In the genomic region with DNA sequence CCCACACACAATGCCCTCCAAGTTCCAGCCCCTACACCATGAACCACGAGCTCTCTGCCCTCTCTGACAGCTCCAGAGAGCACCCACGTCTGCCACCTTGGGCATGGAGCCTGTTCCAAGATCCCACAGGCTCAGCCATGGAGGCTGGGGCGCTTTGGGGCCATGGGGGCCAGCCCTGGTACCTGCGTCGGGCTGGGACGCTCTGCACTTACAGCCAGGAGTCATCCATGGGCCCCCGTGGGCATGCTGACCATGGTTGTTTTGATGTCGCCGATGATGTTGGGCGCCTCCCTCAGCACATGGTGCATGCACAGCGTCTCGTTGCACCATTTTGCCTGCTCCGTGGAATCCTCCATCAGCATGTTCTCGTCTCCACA, we compare ENCODE assay signal across 19 cellular contexts. TPM values are rescaled to one million over a fixed set of nuclear protein-coding genes. Genes with fewer than 3 reads are reported as not detected.
DNase-seq lines count a peak whose midpoint lies in the region; ATAC-seq and TF ChIP-seq lines count a peak whose summit lies in the region.
"Had no signal": no experiment of that assay in that cellular context is flagged by ENCODE, and none has a peak within 500 bp of the region (broad histone marks: within the 10 kb centered on the region; RNA-seq: fewer than 3 reads in every experiment).

No MANE protein-coding gene starts in this region.

- H3K27ac Mint-ChIP-seq in H9 (no peak overlapping the region), immature natural killer cell (no peak overlapping the region)
- H3K27ac Mint-ChIP-seq: B cell; CD4-positive, CD25-positive, alpha-beta regulatory T cell; CD8-positive, alpha-beta T cell; HFFc6 had no signal

- WGBS in H9 (ENCODE audit: extremely low coverage, insufficient read length, low lambda C conversion rate) = no CpG with 5 or more reads among the region's 14 CpGs
- no CpG with 5 or more reads among the region's 14 CpGs for WGBS in neuronal stem cell (ENCODE audit: extremely low coverage in 2 of 2, insufficient read length in 2 of 2, insufficient replicate concordance in 1 of 2), 2 donors

- H4K20me1 ChIP-seq in H9 (ENCODE audit: control insufficient read depth, insufficient read depth, insufficient read length) = no peaks in the 10 kb centered on the region
- H4K20me1 ChIP-seq: BLaER1 had no signal

- no peak overlapping the region for H3K4me2 ChIP-seq in H9 (ENCODE audit: insufficient read depth, insufficient read length, low read length)
- no peak overlapping the region for H3K4me2 ChIP-seq in neuronal stem cell (ENCODE audit: insufficient read depth, low read length, poor library complexity, severe bottlenecking)
- H3K4me2 ChIP-seq: BLaER1 had no signal

- H3T11ph ChIP-seq in H9 (ENCODE audit: low read length) = no peak overlapping the region

- H3K14ac ChIP-seq in H9 (ENCODE audit: insufficient read depth, low read length) (no peak overlapping the region), neuronal stem cell (ENCODE audit: low read length) (no peak overlapping the region)

- no peak for ATAC-seq in left lobe of liver
- ATAC-seq: CD8-positive, alpha-beta T cell had no signal

- H3K23me2 ChIP-seq in H9 (ENCODE audit: insufficient read length, low read depth, low read length, poor library complexity, severe bottlenecking) = no peaks in the 10 kb centered on the region

- no peak overlapping the region for H3K56ac ChIP-seq in H9 (ENCODE audit: insufficient read length, low read depth, low read length)

- no peak overlapping the region for H2BK120ac ChIP-seq in H9 (ENCODE audit: low read depth, low read length, poor library complexity, severe bottlenecking)
- H2BK120ac ChIP-seq in neuronal stem cell (ENCODE audit: low read depth, low read length) = no peak overlapping the region

- no peak overlapping the region for H3K4ac ChIP-seq in H9 (ENCODE audit: low read depth, low read length)
- no peak overlapping the region for H3K4ac ChIP-seq in neuronal stem cell (ENCODE audit: low read length)

- H3K27me3 Mint-ChIP-seq in H9 (ENCODE audit: low read depth) (peaks cover 15% of the 10 kb centered on the region), immature natural killer cell (ENCODE audit: low read depth in 3 of 3) (peaks cover 6 to 16% (median 7%) of the 10 kb centered on the region in 3 donors)

- TF ChIP-seq CTCF in H9 (conservative IDR thresholded peaks at IDR 0.05) = no peak

- no peaks in the 10 kb centered on the region for H3K79me2 ChIP-seq in H9 (ENCODE audit: insufficient read depth, low read length)

- no peaks in the 10 kb centered on the region for H3K36me3 Mint-ChIP-seq in H9 (ENCODE audit: insufficient read depth in 1 of 3, low read depth in 3 of 3)
- no peaks in the 10 kb centered on the region for H3K36me3 Mint-ChIP-seq in immature natural killer cell
- H3K36me3 Mint-ChIP-seq: CD4-positive, CD25-positive, alpha-beta regulatory T cell; CD8-positive, alpha-beta T cell had no signal

- H3K4me3 Mint-ChIP-seq in H9 (no peak overlapping the region), immature natural killer cell (no peak overlapping the region)
- H3K4me3 Mint-ChIP-seq: B cell; CD4-positive, CD25-positive, alpha-beta regulatory T cell; CD8-positive, alpha-beta T cell; HFFc6 had no signal

- H4K8ac ChIP-seq in H9 (replicated peaks; ENCODE audit: insufficient read length, low read depth, low read length) (no peak overlapping the region), neuronal stem cell (ENCODE audit: low read depth, low read length) (no peak overlapping the region)

- H3K27me3 ChIP-seq in H9 (ENCODE audit: insufficient read depth, low read length) (no peaks in the 10 kb centered on the region), neuronal stem cell (ENCODE audit: control insufficient read depth in 3 of 3, insufficient read depth in 3 of 3, low read depth in 1 of 3, low read length in 3 of 3) (peaks cover 0 to 60% (median 0%) of the 10 kb centered on the region in 3 experiments)
- H3K27me3 ChIP-seq: BLaER1 had no signal

- peak overlapping the region in 1 of 2 donors; percentile 18 for H3K4me3 ChIP-seq in neuronal stem cell (ENCODE audit: low read length in 2 of 2)
- H3K4me3 ChIP-seq: BLaER1, GM23248, HAP-1 had no signal

- no peak overlapping the region for H2AK5ac ChIP-seq in H9 (ENCODE audit: insufficient read length, low read length)
- H2AK5ac ChIP-seq in neuronal stem cell (ENCODE audit: low read depth, low read length) = no peak overlapping the region

- H4K91ac ChIP-seq in H9 (ENCODE audit: insufficient read length, low read depth, low read length) (no peak overlapping the region), neuronal stem cell (ENCODE audit: low read depth, low read length, poor library complexity) (no peak overlapping the region)

- no peaks in the 10 kb centered on the region for H3K79me1 ChIP-seq in H9 (ENCODE audit: insufficient read depth, low read depth, low read length, poor library complexity, severe bottlenecking)
- H3K79me1 ChIP-seq in neuronal stem cell (ENCODE audit: low read depth, low read length) = no peaks in the 10 kb centered on the region

- no peak overlapping the region for H3K27ac ChIP-seq in H9 (ENCODE audit: insufficient read length, low read depth, low read length)
- H3K27ac ChIP-seq in neuronal stem cell (replicated peaks; ENCODE audit: low read length) = no peak overlapping the region
- H3K27ac ChIP-seq: 22Rv1, BLaER1, C4-2B, GM23248 had no signal

- H2BK5ac ChIP-seq in H9 (ENCODE audit: insufficient read length, low read length) (no peak overlapping the region), neuronal stem cell (ENCODE audit: low read length) (no peak overlapping the region)

- DNase-seq in H9 (peak; percentile 17), left lobe of liver (ENCODE audit: low spot score) (peak; percentile 15), neuronal stem cell (ENCODE audit: low spot score) (no peak), ureter (ENCODE audit: low spot score) (peak; percentile 29), NCI-H1436 treated with DMSO at 0.1 percent for 48 hours (lab: John Stamatoyannopoulos, UW) (no peak), immature natural killer cell (no peak)
- no peak for DNase-seq in stimulated activated CD4-positive, alpha-beta T cell treated with anti-CD3 and anti-CD28 coated beads, Interleukin-2, amount 100 ng/mL, for 48 hours
- DNase-seq: Caco-2; CD4-positive, CD25-positive, alpha-beta regulatory T cell; DMS153; DND-41; GM23248; HFFc6 had no signal

- H3K18ac ChIP-seq in H9 (ENCODE audit: insufficient read length, low read depth, low read length) (no peak overlapping the region), neuronal stem cell (ENCODE audit: low read length) (peak overlapping the region; percentile 44)

- H3K9me3 Mint-ChIP-seq in H9 = no peaks in the 10 kb centered on the region; a peak in 1 of 5 replicates
- H3K9me3 Mint-ChIP-seq in immature natural killer cell = no peaks in the 10 kb centered on the region
- H3K9me3 Mint-ChIP-seq: CD4-positive, CD25-positive, alpha-beta regulatory T cell; CD8-positive, alpha-beta T cell; HFFc6 had no signal

- no peak overlapping the region for H2BK12ac ChIP-seq in H9 (ENCODE audit: insufficient read length, low read depth, low read length)
- no peak overlapping the region for H2BK12ac ChIP-seq in neuronal stem cell (ENCODE audit: low read length)

- H2AFZ ChIP-seq in H9 (ENCODE audit: low read length) = no peak overlapping the region
- H2AFZ ChIP-seq in neuronal stem cell (ENCODE audit: low read length) = no peak overlapping the region
- H2AFZ ChIP-seq: GM23248 had no signal

- H3K9ac ChIP-seq in H9 (ENCODE audit: extremely low read depth, insufficient read length, low read length) = no peak overlapping the region
- H3K9ac ChIP-seq in neuronal stem cell (ENCODE audit: low read depth, low read length, poor library complexity) = no peak overlapping the region
- H3K9ac ChIP-seq: BLaER1, GM23248 had no signal

- no peaks in the 10 kb centered on the region for H3K36me3 ChIP-seq in neuronal stem cell (replicated peaks in 1 of 2; ENCODE audit: control insufficient read depth in 2 of 2, insufficient read depth in 2 of 2, low read length in 2 of 2)
- H3K36me3 ChIP-seq: BLaER1, HAP-1 had no signal

- no peak overlapping the region for H3K23ac ChIP-seq in H9 (ENCODE audit: insufficient read length, low read depth, low read length)
- H3K23ac ChIP-seq in neuronal stem cell (ENCODE audit: low read depth, low read length, poor library complexity) = peak overlapping the region; percentile 13

- H4K5ac ChIP-seq in H9 (ENCODE audit: insufficient read length, low read depth, low read length) = no peak overlapping the region

- no peaks in the 10 kb centered on the region for H3K9me3 ChIP-seq in H9 (ENCODE audit: control insufficient read depth, low read depth, low read length)
- no peaks in the 10 kb centered on the region for H3K9me3 ChIP-seq in neuronal stem cell (replicated peaks in 1 of 2; ENCODE audit: control insufficient read depth in 2 of 2, insufficient read depth in 1 of 2, low read depth in 1 of 2, low read length in 2 of 2)
- H3K9me3 ChIP-seq: BLaER1, Caco-2, HAP-1 had no signal

- H2BK20ac ChIP-seq in H9 (ENCODE audit: low read depth, low read length, poor library complexity, severe bottlenecking) = no peak overlapping the region

- H3K4me1 ChIP-seq in H9 (ENCODE audit: insufficient read depth, low read length) (no peaks in the 10 kb centered on the region), neuronal stem cell (ENCODE audit: control insufficient read depth in 2 of 2, insufficient read depth in 1 of 2, low read depth in 1 of 2, low read length in 2 of 2) (no peaks in the 10 kb centered on the region)
- H3K4me1 ChIP-seq: BLaER1, Caco-2, HAP-1 had no signal

- no peak overlapping the region for H2BK15ac ChIP-seq in H9 (ENCODE audit: low read depth, low read length)
- H2BK15ac ChIP-seq in neuronal stem cell (ENCODE audit: low read length) = no peak overlapping the region

- peaks cover under 1% of the 10 kb centered on the region in 2 experiments; a peak in 2 of 4 replicates for H3K4me1 Mint-ChIP-seq in H9
- H3K4me1 Mint-ChIP-seq in immature natural killer cell = no peaks in the 10 kb centered on the region
- H3K4me1 Mint-ChIP-seq: B cell; CD4-positive, CD25-positive, alpha-beta regulatory T cell had no signal

RNA-seq across cellular contexts. Expression of a gene that starts 51.9 kb away (rescaled TPM):
- total RNA-seq in H9 (2021) (29.6 and 31.8 TPM in 2 replicates), left lobe of liver (2.2 TPM), ureter (29.1 TPM)
- 10.6 TPM for polyA plus RNA-seq in neuronal stem cell (2013, experiment 1 of 2)
- polyA plus RNA-seq in neuronal stem cell (2013, experiment 2 of 2) = 11.0 TPM
- 10 to 100 TPM; 38.9 to 55.7 (median 52.1) TPM for polyA plus RNA-seq in immature natural killer cell

Comparison
In these comparisons a context has a peak if more than half of its experiments do, and no peak if none do; other contexts are left out.
1. DNase-seq: peak in H9 (single experiment), left lobe of liver (single experiment) and ureter (single experiment); none in neuronal stem cell (single experiment), stimulated activated CD4-positive, alpha-beta T cell treated with anti-CD3 and anti-CD28 coated beads, Interleukin-2, amount 100 ng/mL, for 48 hours (0 of 2), NCI-H1436 treated with DMSO at 0.1 percent for 48 hours (single experiment) and immature natural killer cell (0 of 3).